Comparison of ENCODE assay signal across 33 cellular contexts in the genomic region with DNA sequence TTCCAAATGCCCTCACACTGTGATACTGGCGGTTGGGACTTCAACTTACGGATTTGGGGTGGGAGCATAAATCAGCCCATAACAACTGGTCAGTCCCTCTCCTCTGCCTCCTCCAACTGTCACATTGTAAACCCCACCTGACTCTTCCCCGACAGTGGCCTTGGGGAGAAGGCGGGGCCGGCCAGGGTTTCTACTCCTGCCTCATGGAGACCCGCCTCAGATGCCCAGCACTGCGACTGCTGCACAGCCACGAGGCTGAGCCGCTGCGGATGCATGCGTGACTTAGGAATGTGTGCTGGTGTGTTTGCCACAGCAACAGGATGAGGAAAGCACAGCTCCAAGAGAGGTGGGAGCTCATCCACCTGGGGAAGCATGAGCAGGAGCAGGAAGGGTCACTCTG.
"Had no signal": no experiment of that assay in that cellular context is flagged by ENCODE, and none has a peak within 500 bp of the region (broad histone marks: within the 10 kb centered on the region; RNA-seq: fewer than 3 reads in every experiment).

No MANE protein-coding gene starts in this region.

- DNase-seq: activated CD4-positive, alpha-beta memory T cell treated with anti-CD3 and anti-CD28 coated beads for 36 hours; activated CD4-positive, alpha-beta T cell treated with anti-CD3 and anti-CD28 coated beads for 36 hours; activated CD4-positive, alpha-beta T cell treated with anti-CD3 and anti-CD28 coated beads, Interleukin-2, amount 10 ng/mL, durations not matched to agents 24 days and 14 days; activated CD4-positive, CD25-positive, alpha-beta regulatory T cell; activated CD4-positive, CD25-positive, alpha-beta regulatory T cell treated with anti-CD3 and anti-CD28 coated beads, Interleukin-2, amount 50 U/mL, for 72 hours; activated CD8-positive, alpha-beta memory T cell treated with anti-CD3 and anti-CD28 coated beads, Interleukin-2, amount 10 ng/mL, durations not matched to agents 7 days and 5 days; activated CD8-positive, alpha-beta memory T cell treated with anti-CD3 and anti-CD28 coated beads, Interleukin-2, amount 50 U/mL, for 4 hours; activated CD8-positive, alpha-beta T cell treated with anti-CD3 and anti-CD28 coated beads, Interleukin-2, amount 10 ng/mL, durations not matched to agents 7 days and 5 days; activated effector memory CD4-positive, alpha-beta T cell treated with Interleukin-2 at 50 U/mL for 16 hours; activated gamma-delta T cell treated with Interleukin-2 at 50 U/mL for 16 hours; activated naive CD4-positive, alpha-beta T cell treated with anti-CD3 and anti-CD28 coated beads, Interleukin-2, amount 50 U/mL, for 16 hours; activated naive CD4-positive, alpha-beta T cell treated with Interleukin-2 at 50 U/mL for 16 hours; activated T-cell treated with anti-CD3 and anti-CD28 coated beads for 4 hours; activated T-cell treated with anti-CD3 and anti-CD28 coated beads, Interleukin-2, amount 50 U/mL, for 24 hours; amniotic stem cell; anterior cingulate cortex; body of pancreas; central memory CD4-positive, alpha-beta T cell; cerebellar nuclear complex; colonic mucosa; effector CD8-positive, alpha-beta T cell; esophagus squamous epithelium; foreskin melanocyte; heart right ventricle; T-cell; T1000; WERI-Rb-1 had no signal

- H3K36me3 ChIP-seq: cardiac muscle cell, colonic mucosa, esophagus squamous epithelium, gastroesophageal sphincter, heart right ventricle, WERI-Rb-1 had no signal

- ATAC-seq: activated CD4-positive, alpha-beta T cell treated with anti-CD3 and anti-CD28 coated beads for 36 hours; activated CD8-positive, alpha-beta memory T cell treated with anti-CD3 and anti-CD28 coated beads, Interleukin-2, amount 10 ng/mL, durations not matched to agents 7 days and 5 days; activated CD8-positive, alpha-beta T cell treated with anti-CD3 and anti-CD28 coated beads, Interleukin-2, amount 10 ng/mL, durations not matched to agents 7 days and 5 days; activated T-helper 17 cell treated with anti-CD3 and anti-CD28 coated beads, Interleukin-2, amount 50 U/mL, for 72 hours; body of pancreas; gastroesophageal sphincter; T-cell had no signal

- FAIRE-seq: endometrium, endothelial cell of umbilical vein had no signal

- H3K4me3 ChIP-seq: body of pancreas, cardiac muscle cell, colonic mucosa, esophagus squamous epithelium, gastroesophageal sphincter, heart right ventricle had no signal

- H3K27ac ChIP-seq: body of pancreas, colonic mucosa, epithelial cell of prostate, esophagus squamous epithelium, gastroesophageal sphincter, heart right ventricle, WERI-Rb-1 had no signal

- H3K4me1 ChIP-seq: body of pancreas, colonic mucosa, esophagus squamous epithelium, gastroesophageal sphincter had no signal

- H3K27me3 ChIP-seq: body of pancreas, cardiac muscle cell, colonic mucosa, esophagus squamous epithelium, heart right ventricle had no signal

- H3K9me3 ChIP-seq: body of pancreas, colonic mucosa, esophagus squamous epithelium, gastroesophageal sphincter, heart right ventricle had no signal
